13 cellular contexts compared by ENCODE assay signal in genomic region chr1:33903210-33903589, GRCh38. TPM values are rescaled to one million over a fixed set of nuclear protein-coding genes. Genes with fewer than 3 reads are reported as not detected.
DNase-seq lines count a peak whose midpoint lies in the region; ATAC-seq, FAIRE-seq and TF ChIP-seq lines count a peak whose summit lies in the region.
"Had no signal": no experiment of that assay in that cellular context is flagged by ENCODE, and none has a peak within 500 bp of the region (broad histone marks: within the 10 kb centered on the region; RNA-seq: fewer than 3 reads in every experiment).

No MANE protein-coding gene starts in this region.

- no peaks in the 10 kb centered on the region for H4K20me1 ChIP-seq in keratinocyte (ENCODE audit: control insufficient read depth, extremely low read depth, insufficient read depth, low read length)

- no peaks in the 10 kb centered on the region for H3K9me3 Mint-ChIP-seq in type B pancreatic cell
- H3K9me3 Mint-ChIP-seq: activated T-helper 1 cell treated with anti-CD3 and anti-CD28 coated beads, Interleukin-12 subunit alpha, Interleukin-12 subunit beta, Interleukin-2, Interleukin-4 antibody, amounts not matched to agents 30 ng/mL and 10 ng/mL and 1 ng/mL, durations not matched to agents 14 hours and 24 hours and 36 hours had no signal

- H3K4me3 Mint-ChIP-seq in type B pancreatic cell: no peak overlapping the region
- H3K4me3 Mint-ChIP-seq: activated T-helper 1 cell treated with anti-CD3 and anti-CD28 coated beads, Interleukin-12 subunit alpha, Interleukin-12 subunit beta, Interleukin-2, Interleukin-4 antibody, amounts not matched to agents 30 ng/mL and 10 ng/mL and 1 ng/mL, durations not matched to agents 14 hours and 24 hours and 36 hours had no signal

- dilution Hi-C loops in keratinocyte (cut with MboI; ENCODE audit: extremely low pct_ligation_motif_present, low sequenced_read_pairs): no loop called here

- H3K27ac Mint-ChIP-seq in type B pancreatic cell: no peak overlapping the region
- H3K27ac Mint-ChIP-seq: activated T-helper 1 cell treated with anti-CD3 and anti-CD28 coated beads, Interleukin-12 subunit alpha, Interleukin-12 subunit beta, Interleukin-2, Interleukin-4 antibody, amounts not matched to agents 30 ng/mL and 10 ng/mL and 1 ng/mL, durations not matched to agents 14 hours and 24 hours and 36 hours; IgD-negative memory B cell had no signal

- H3K36me3 Mint-ChIP-seq in type B pancreatic cell: no peaks in the 10 kb centered on the region
- H3K36me3 Mint-ChIP-seq: IgD-negative memory B cell had no signal

- H2AFZ ChIP-seq in keratinocyte (ENCODE audit: control insufficient read depth, low read length): no peak overlapping the region

- no peaks in the 10 kb centered on the region for H3K4me1 Mint-ChIP-seq in type B pancreatic cell (ENCODE audit: unreplicated experiment)

- ATAC-seq in GM18517 (IDR thresholded peaks at IDR 0.05; ENCODE audit: unreplicated experiment) (peak; percentile 68), GM21786 (IDR thresholded peaks at IDR 0.05; ENCODE audit: unreplicated experiment) (peak; percentile 68), HG03571 (IDR thresholded peaks at IDR 0.05; ENCODE audit: unreplicated experiment) (peak; percentile 58)

- FAIRE-seq in keratinocyte (lab: Jason Lieb, UNC): no peak
- FAIRE-seq: endothelial cell of umbilical vein had no signal

- no peaks in the 10 kb centered on the region for H3K27me3 ChIP-seq in keratinocyte (ENCODE audit: control insufficient read depth, extremely low read depth, insufficient read depth, low read length)

- no peaks in the 10 kb centered on the region for H3K9me3 ChIP-seq in keratinocyte (ENCODE audit: control insufficient read depth, low read depth, low read length)

- TF ChIP-seq CTCF in keratinocyte (optimal IDR thresholded peaks at IDR 0.05 in 1 of 3, IDR thresholded peaks at IDR 0.05 in 1 of 3, conservative IDR thresholded peaks at IDR 0.05 in 1 of 3; ENCODE audit: extremely low read depth in 1 of 3, insufficient read depth in 2 of 3, low read length in 3 of 3) (no peak), type B pancreatic cell (conservative IDR thresholded peaks at IDR 0.05) (no peak)

- H3K9me1 ChIP-seq in keratinocyte (ENCODE audit: control insufficient read depth, extremely low read depth, insufficient read depth, low read length): no peaks in the 10 kb centered on the region

- no peak overlapping the region for H3K27ac ChIP-seq in keratinocyte (ENCODE audit: control insufficient read depth, insufficient read depth, low read length)

- no peak overlapping the region for H3K4me3 ChIP-seq in keratinocyte (ENCODE audit: control insufficient read depth in 2 of 3, extremely low read depth in 1 of 3, insufficient read depth in 2 of 3, low read depth in 1 of 3, low read length in 3 of 3)

- no peaks in the 10 kb centered on the region for H3K79me2 ChIP-seq in keratinocyte (ENCODE audit: control insufficient read depth, insufficient read depth, low read length)

- H3K9ac ChIP-seq in keratinocyte (ENCODE audit: control insufficient read depth, extremely low read depth, insufficient read depth, low read length): no peak overlapping the region

- peaks cover 11% of the 10 kb centered on the region for H3K4me1 ChIP-seq in keratinocyte (ENCODE audit: control insufficient read depth, extremely low read depth, insufficient read depth, low read length)

- H3K4me2 ChIP-seq in keratinocyte (ENCODE audit: control insufficient read depth, extremely low read depth, insufficient read depth, low read depth, low read length): peak overlapping the region; percentile 25

- DNase-seq in keratinocyte (ENCODE audit: low read depth, low spot score) (peak; percentile 17), type B pancreatic cell (ENCODE audit: extremely low spot score, unreplicated experiment) (no peak), ecto neural progenitor cell (ENCODE audit: low spot score) (no peak), hypothalamus (lab: John Stamatoyannopoulos, UW) (no peak), NCI-H82 treated with DMSO at 0.1 percent for 48 hours (lab: John Stamatoyannopoulos, UW; ENCODE audit: unreplicated experiment) (no peak)
- DNase-seq: SHP77 treated with DMSO at 0.1 percent for 48 hours had no signal

- H3K36me3 ChIP-seq in keratinocyte (ENCODE audit: control insufficient read depth in 2 of 2, extremely low read depth in 1 of 2, insufficient read depth in 2 of 2, low read length in 2 of 2): no peaks in the 10 kb centered on the region

- H3K27me3 Mint-ChIP-seq in type B pancreatic cell: peaks cover 36% of the 10 kb centered on the region
- H3K27me3 Mint-ChIP-seq: IgD-negative memory B cell had no signal

RNA-seq across cellular contexts. Expression of gene HMGB4, which starts 39.3 kb away (rescaled TPM):
- polyA plus RNA-seq in keratinocyte: not detected in 3 replicates
- polyA plus RNA-seq in keratinocyte (2011; ENCODE audit: low read depth): not detected
- polyA plus RNA-seq in keratinocyte (2011; cell fraction: cytosol; rRNA removed): not detected in 2 replicates
- polyA plus RNA-seq in keratinocyte (2011; cell fraction: nucleus; rRNA removed): not detected in 2 replicates
- not detected in 2 replicates for polyA plus RNA-seq in keratinocyte (2012; ENCODE audit: low replicate concordance)
- polyA minus RNA-seq in keratinocyte: not detected in 3 replicates
- polyA minus RNA-seq in keratinocyte (2011; cell fraction: cytosol; rRNA and poly(A)+ RNA removed): not detected
- not detected in 2 replicates for polyA minus RNA-seq in keratinocyte (2011; cell fraction: nucleus; rRNA and poly(A)+ RNA removed)
- total RNA-seq in type B pancreatic cell (ENCODE audit: low replicate concordance): not detected in 2 replicates
- total RNA-seq: activated T-helper 1 cell treated with anti-CD3 and anti-CD28 coated beads, Interleukin-12 subunit alpha, Interleukin-12 subunit beta, Interleukin-2, Interleukin-4 antibody, amounts not matched to agents 30 ng/mL and 10 ng/mL and 1 ng/mL, durations not matched to agents 14 hours and 24 hours and 36 hours; endothelial cell of umbilical vein had no signal
- polyA plus RNA-seq: endothelial cell of umbilical vein, IgD-negative memory B cell, neural cell had no signal
